10 cellular contexts compared by ENCODE assay signal in the genomic region with DNA sequence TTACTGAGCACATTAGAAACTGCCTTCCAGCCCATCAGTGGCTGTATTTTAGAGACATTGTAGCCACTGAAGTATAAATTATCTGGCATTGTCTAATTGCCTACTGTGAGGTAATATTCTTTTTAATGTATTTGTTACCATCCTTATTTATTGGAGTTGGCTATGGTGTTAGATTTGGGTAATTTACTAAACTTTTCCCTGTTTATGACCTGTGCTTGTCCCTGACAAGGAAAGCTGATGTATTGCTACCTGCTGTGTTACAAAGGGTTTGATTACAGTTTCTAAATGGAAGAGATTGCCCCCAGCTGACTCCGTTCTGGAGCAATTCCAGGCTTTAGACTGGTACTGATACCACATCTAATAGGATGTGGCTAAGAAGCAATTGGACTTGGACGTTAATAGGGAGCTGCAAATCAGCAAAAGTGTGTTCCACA. TPM values are rescaled to one million over a fixed set of nuclear protein-coding genes. Genes with fewer than 3 reads are reported as not detected.
DNase-seq lines count a peak whose midpoint lies in the region; ATAC-seq and TF ChIP-seq lines count a peak whose summit lies in the region.
"Had no signal": no experiment of that assay in that cellular context is flagged by ENCODE, and none has a peak within 500 bp of the region (broad histone marks: within the 10 kb centered on the region; RNA-seq: fewer than 3 reads in every experiment).

No MANE protein-coding gene starts in this region.

- 23 to 37% (median 24%) methylated on average over 2 of the region's 2 CpGs for WGBS in psoas muscle, 3 donors

- in situ Hi-C loops in G401 (cut with HindIII; ENCODE audit: low sequenced_read_pairs) = no loop called here

- no peaks in the 10 kb centered on the region for H3K27me3 ChIP-seq in DND-41 (ENCODE audit: insufficient read depth, low read length, poor library complexity)
- no peaks in the 10 kb centered on the region for H3K27me3 ChIP-seq in psoas muscle (ENCODE audit: insufficient read depth in 3 of 3, low read length in 2 of 3)

- H3K27ac ChIP-seq in DND-41 (ENCODE audit: low read length) = peak overlapping the region; percentile 52; the same call in 1 of the 2 replicates
- peak overlapping the region; percentile 19 for H3K27ac ChIP-seq in angular gyrus (ENCODE audit: low read depth, low read length)
- H3K27ac ChIP-seq in psoas muscle = peak overlapping the region; percentile 91

- intact Hi-C loops in psoas muscle (cut with DNase I) = loop anchor here in 1 of 2 donors (5.0 kb wide), 1 partner anchor 49 kb away; no protein-coding TSS in a partner anchor

- ATAC-seq in DND-41 (ENCODE audit: insufficient read depth, low read depth) = no peak
- ATAC-seq in psoas muscle = no peak
- ATAC-seq in GM18868 (IDR thresholded peaks at IDR 0.05; ENCODE audit: unreplicated experiment) = no peak
- no peak for ATAC-seq in HG02763 (IDR thresholded peaks at IDR 0.05; ENCODE audit: unreplicated experiment)

- H3K36me3 ChIP-seq in DND-41 (ENCODE audit: insufficient read depth, low read length) = peaks cover 63% of the 10 kb centered on the region
- H3K36me3 ChIP-seq in psoas muscle (ENCODE audit: insufficient read depth in 1 of 2, low read depth in 1 of 2) = peaks cover 4 to 42% of the 10 kb centered on the region in 2 donors

- no peaks in the 10 kb centered on the region for H4K20me1 ChIP-seq in DND-41 (ENCODE audit: insufficient read depth, low read length)

- peaks cover 75% of the 10 kb centered on the region for H3K79me2 ChIP-seq in DND-41 (ENCODE audit: insufficient read depth, low read length)

- H2AFZ ChIP-seq in DND-41 (ENCODE audit: low read depth, low read length) = no peak overlapping the region

- no peak overlapping the region for H3K9ac ChIP-seq in DND-41 (ENCODE audit: low read depth, low read length)

- H3K9me3 ChIP-seq in DND-41 (ENCODE audit: insufficient read depth, low read length, severe bottlenecking) (no peaks in the 10 kb centered on the region), psoas muscle (no peaks in the 10 kb centered on the region)

- H3K4me3 ChIP-seq in DND-41 (ENCODE audit: low read depth in 1 of 2, low read length in 2 of 2) (no peak overlapping the region), psoas muscle (no peak overlapping the region)

- H3K4me1 ChIP-seq in DND-41 (ENCODE audit: insufficient read depth, low read length) (no peaks in the 10 kb centered on the region), psoas muscle (peaks cover 50% of the 10 kb centered on the region)

- TF ChIP-seq CTCF in DND-41 (IDR thresholded peaks at IDR 0.05; ENCODE audit: borderline replicate concordance, extremely low read depth, low read length, poor library complexity, severe bottlenecking) = no peak
- TF ChIP-seq CTCF in psoas muscle (IDR thresholded peaks at IDR 0.05) = no peak

- DNase-seq in DND-41 (no peak), NCI-H1417 treated with DMSO at 0.1 percent for 48 hours (lab: John Stamatoyannopoulos, UW) (peak; percentile 57), psoas muscle (no peak), G401 (ENCODE audit: low spot score) (no peak)
- DNase-seq: activated T-cell treated with anti-CD3 and anti-CD28 coated beads, Interleukin-2, amount 50 U/mL, for 48 hours; GDM1; Karpas-422 had no signal

- no peak overlapping the region for H3K4me2 ChIP-seq in DND-41 (ENCODE audit: insufficient read depth, low read length)

RNA-seq across cellular contexts. Expression of gene ASCC1, which starts 12.3 kb away (rescaled TPM):
- total RNA-seq in psoas muscle = 10 to 100 TPM; 15.3 to 22.4 (median 19.4) TPM
- polyA plus RNA-seq in psoas muscle = 10 to 100 TPM; 17.9 to 37.0 (median 19.3) TPM
- total RNA-seq in G401 (2014; rRNA removed; shearing (Covaris generic)) = 14.1 and 19.6 TPM in 2 replicates

RNA-seq across cellular contexts. Expression of gene ANAPC16, which starts 12.5 kb away (rescaled TPM):
- total RNA-seq in psoas muscle = 100 to 1,000 TPM in 3 of 4 donors, 10 to 100 TPM in 1; 80.3 to 144 (median 119) TPM
- polyA plus RNA-seq in psoas muscle = 100 to 1,000 TPM in 2 of 3 donors, 10 to 100 TPM in 1; 60.1 to 184 (median 167) TPM
- total RNA-seq in G401 (2014; rRNA removed; shearing (Covaris generic)) = 105 and 108 TPM in 2 replicates

RNA-seq across cellular contexts. Expression of gene DDIT4, which starts 45.4 kb away (rescaled TPM):
- 100 to 1,000 TPM in 1 of 4 donors, 10 to 100 TPM in 3; 16.1 to 220 (median 65.4) TPM for total RNA-seq in psoas muscle
- polyA plus RNA-seq in psoas muscle = 100 to 1,000 TPM; 114 to 744 (median 487) TPM
- total RNA-seq in G401 (2014; rRNA removed; shearing (Covaris generic)) = 192 and 262 TPM in 2 replicates

Comparison
In these comparisons a context has a peak if more than half of its experiments do, and no peak if none do; other contexts are left out.
1. H3K27ac ChIP-seq: peak in every context shown above with its lines; median percentile 91 in psoas muscle; 52 in DND-41; 19 in angular gyrus.